Comparison of ENCODE assay signal across 10 cellular contexts in genomic region chr6:41373919-41374617, GRCh38. TPM values are rescaled to one million over a fixed set of nuclear protein-coding genes. Genes with fewer than 3 reads are reported as not detected.
DNase-seq lines count a peak whose midpoint lies in the region; ATAC-seq and TF ChIP-seq lines count a peak whose summit lies in the region.
"Had no signal": no experiment of that assay in that cellular context is flagged by ENCODE, and none has a peak within 500 bp of the region (broad histone marks: within the 10 kb centered on the region; RNA-seq: fewer than 3 reads in every experiment).

No MANE protein-coding gene starts in this region.

- H3K4me3 ChIP-seq in CD8-positive, alpha-beta memory T cell (ENCODE audit: low read length) = no peak overlapping the region
- peak overlapping the region; percentile 59 for H3K4me3 ChIP-seq in GM23338
- H3K4me3 ChIP-seq: SK-N-MC had no signal

- intact Hi-C loops in activated CD8-positive, alpha-beta T cell treated with anti-CD3 and anti-CD28 coated beads for 36 hours (cut with micrococcal nuclease) = loop anchor here (5.0 kb wide), 1 partner anchor 53 kb away; no protein-coding TSS in a partner anchor

- no peak overlapping the region for H3K27ac Mint-ChIP-seq in CD8-positive, alpha-beta memory T cell
- H3K27ac Mint-ChIP-seq in GM23338 (no peak overlapping the region), mesothelial cell of epicardium (no peak overlapping the region)
- no peak overlapping the region for H3K27ac Mint-ChIP-seq in activated naive CD8-positive, alpha-beta T cell treated with anti-CD3 and anti-CD28 coated beads, Interleukin-2, amount 10 ng/mL, durations not matched to agents 7 days and 5 days
- H3K27ac Mint-ChIP-seq in activated CD8-positive, alpha-beta T cell treated with anti-CD3 and anti-CD28 coated beads for 36 hours = no peak overlapping the region

- no peak overlapping the region for H3K27ac ChIP-seq in CD8-positive, alpha-beta memory T cell (ENCODE audit: low read depth, low read length)
- H3K27ac ChIP-seq in GM23338 (ENCODE audit: low read depth) = no peak overlapping the region
- H3K27ac ChIP-seq: SK-N-MC had no signal

- peaks cover 13% of the 10 kb centered on the region for H3K4me1 ChIP-seq in CD8-positive, alpha-beta memory T cell (ENCODE audit: insufficient read depth, low read length)
- H3K4me1 ChIP-seq in GM23338 (ENCODE audit: insufficient read depth) = peaks cover 45% of the 10 kb centered on the region

- ATAC-seq in GM23338 (peak; percentile 19), HG03378 (IDR thresholded peaks at IDR 0.05; ENCODE audit: unreplicated experiment) (no peak), GM19455 (IDR thresholded peaks at IDR 0.05; ENCODE audit: unreplicated experiment) (no peak)
- peak; percentile 15 for ATAC-seq in activated naive CD8-positive, alpha-beta T cell treated with anti-CD3 and anti-CD28 coated beads, Interleukin-2, amount 10 ng/mL, durations not matched to agents 7 days and 5 days (ENCODE audit: low read depth)
- no peak for ATAC-seq in activated CD8-positive, alpha-beta T cell treated with anti-CD3 and anti-CD28 coated beads for 36 hours

- CTCF ChIA-PET in CD8-positive, alpha-beta memory T cell (lab: Charles Lee) = interaction anchor here (0.9 kb wide), 1 partner anchor 40 kb away, joined by 5 read pairs; no protein-coding TSS in a partner anchor
- CTCF ChIA-PET in activated CD8-positive, alpha-beta T cell treated with anti-CD3 and anti-CD28 coated beads for 36 hours (lab: Charles Lee) = interaction anchor here (0.9 to 3.2 kb wide), 6 partner anchors 29 to 310 kb away, joined by 3 to 12 read pairs (median 3); no protein-coding TSS in a partner anchor

- peaks cover 30% of the 10 kb centered on the region; the same call in 1 of the 2 replicates for H3F3A ChIP-seq in GM23338 (replicated peaks; ENCODE audit: low read depth)

- H3K79me2 ChIP-seq in GM23338 (replicated peaks; ENCODE audit: insufficient read depth) = no peaks in the 10 kb centered on the region

- peaks cover 0 to 2% (median 0%) of the 10 kb centered on the region in 5 donors for H3K9me3 Mint-ChIP-seq in CD8-positive, alpha-beta memory T cell
- no peaks in the 10 kb centered on the region; the same call in 2 of the 3 replicates for H3K9me3 Mint-ChIP-seq in GM23338
- H3K9me3 Mint-ChIP-seq in activated naive CD8-positive, alpha-beta T cell treated with anti-CD3 and anti-CD28 coated beads, Interleukin-2, amount 10 ng/mL, durations not matched to agents 7 days and 5 days = no peaks in the 10 kb centered on the region
- H3K9me3 Mint-ChIP-seq in mesothelial cell of epicardium = peaks cover 2% of the 10 kb centered on the region
- H3K9me3 Mint-ChIP-seq in activated CD8-positive, alpha-beta T cell treated with anti-CD3 and anti-CD28 coated beads for 36 hours = no peaks in the 10 kb centered on the region

- POLR2A ChIA-PET in CD8-positive, alpha-beta memory T cell (lab: Charles Lee) = no interaction called here
- POLR2A ChIA-PET in activated naive CD8-positive, alpha-beta T cell treated with anti-CD3 and anti-CD28 coated beads, Interleukin-2, amount 10 ng/mL, durations not matched to agents 7 days and 5 days (lab: Charles Lee) = no interaction called here
- POLR2A ChIA-PET in activated CD8-positive, alpha-beta T cell treated with anti-CD3 and anti-CD28 coated beads for 36 hours (lab: Charles Lee) = interaction anchor here (0.8 kb wide), 1 partner anchor 37 kb away, joined by 3 read pairs; no protein-coding TSS in a partner anchor

- H4K20me1 ChIP-seq in GM23338 (replicated peaks; ENCODE audit: insufficient read depth) = peaks cover 7% of the 10 kb centered on the region

- peak overlapping the region; percentile 85 for H2AFZ ChIP-seq in GM23338

- peaks cover 25 to 41% (median 29%) of the 10 kb centered on the region in 3 donors for H3K4me1 Mint-ChIP-seq in CD8-positive, alpha-beta memory T cell
- H3K4me1 Mint-ChIP-seq in GM23338 (peaks cover 43% of the 10 kb centered on the region), mesothelial cell of epicardium (peaks cover 58% of the 10 kb centered on the region)
- H3K4me1 Mint-ChIP-seq in activated naive CD8-positive, alpha-beta T cell treated with anti-CD3 and anti-CD28 coated beads, Interleukin-2, amount 10 ng/mL, durations not matched to agents 7 days and 5 days = peaks cover 23% of the 10 kb centered on the region
- H3K4me1 Mint-ChIP-seq in activated CD8-positive, alpha-beta T cell treated with anti-CD3 and anti-CD28 coated beads for 36 hours (ENCODE audit: low read depth) = peaks cover 28% of the 10 kb centered on the region

- H3K27me3 ChIP-seq in CD8-positive, alpha-beta memory T cell (ENCODE audit: insufficient read depth, low read length, poor library complexity, severe bottlenecking) = peaks cover 51% of the 10 kb centered on the region
- peaks cover 100% of the 10 kb centered on the region for H3K27me3 ChIP-seq in GM23338 (ENCODE audit: insufficient read depth)

- H3K27me3 Mint-ChIP-seq in CD8-positive, alpha-beta memory T cell = peaks cover 68 to 77% of the 10 kb centered on the region in 2 donors
- peaks cover 98% of the 10 kb centered on the region for H3K27me3 Mint-ChIP-seq in GM23338 (ENCODE audit: insufficient read depth, low read depth, poor library complexity)
- peaks cover 86% of the 10 kb centered on the region for H3K27me3 Mint-ChIP-seq in activated naive CD8-positive, alpha-beta T cell treated with anti-CD3 and anti-CD28 coated beads, Interleukin-2, amount 10 ng/mL, durations not matched to agents 7 days and 5 days
- peaks cover 90% of the 10 kb centered on the region for H3K27me3 Mint-ChIP-seq in mesothelial cell of epicardium (ENCODE audit: low read depth)
- H3K27me3 Mint-ChIP-seq in activated CD8-positive, alpha-beta T cell treated with anti-CD3 and anti-CD28 coated beads for 36 hours = peaks cover 73% of the 10 kb centered on the region

- H3K9me3 ChIP-seq in CD8-positive, alpha-beta memory T cell (ENCODE audit: low read length) = no peaks in the 10 kb centered on the region

- TF ChIP-seq CTCF in GM23338 (conservative IDR thresholded peaks at IDR 0.05; ENCODE audit: low read depth in 2 of 2) = no peak
- no peak for TF ChIP-seq CTCF in mesothelial cell of epicardium (IDR thresholded peaks at IDR 0.05; ENCODE audit: unreplicated experiment)
- no peak for TF ChIP-seq CTCF in activated CD8-positive, alpha-beta T cell treated with anti-CD3 and anti-CD28 coated beads for 36 hours (IDR thresholded peaks at IDR 0.05)

- no peaks in the 10 kb centered on the region for H3K9me2 ChIP-seq in GM23338 (ENCODE audit: insufficient read depth)

- peaks cover 0 to under 1% (median 0%) of the 10 kb centered on the region in 3 donors for H3K36me3 Mint-ChIP-seq in CD8-positive, alpha-beta memory T cell
- no peaks in the 10 kb centered on the region for H3K36me3 Mint-ChIP-seq in GM23338 (ENCODE audit: low read depth)
- H3K36me3 Mint-ChIP-seq in activated naive CD8-positive, alpha-beta T cell treated with anti-CD3 and anti-CD28 coated beads, Interleukin-2, amount 10 ng/mL, durations not matched to agents 7 days and 5 days = no peaks in the 10 kb centered on the region
- no peaks in the 10 kb centered on the region for H3K36me3 Mint-ChIP-seq in mesothelial cell of epicardium
- H3K36me3 Mint-ChIP-seq in activated CD8-positive, alpha-beta T cell treated with anti-CD3 and anti-CD28 coated beads for 36 hours (ENCODE audit: low read depth) = no peaks in the 10 kb centered on the region

- peak overlapping the region; percentile 87 for H3K4me2 ChIP-seq in GM23338

- H3K36me3 ChIP-seq in CD8-positive, alpha-beta memory T cell (ENCODE audit: insufficient read depth, low read length) = no peaks in the 10 kb centered on the region
- H3K36me3 ChIP-seq in GM23338 (ENCODE audit: insufficient read depth) = no peaks in the 10 kb centered on the region

- peak overlapping the region; percentile 16 to 55 (median 42) for H3K4me3 Mint-ChIP-seq in CD8-positive, alpha-beta memory T cell
- H3K4me3 Mint-ChIP-seq in GM23338 = peak overlapping the region; percentile 63
- peak overlapping the region; percentile 9 for H3K4me3 Mint-ChIP-seq in activated naive CD8-positive, alpha-beta T cell treated with anti-CD3 and anti-CD28 coated beads, Interleukin-2, amount 10 ng/mL, durations not matched to agents 7 days and 5 days
- peak overlapping the region; percentile 62 for H3K4me3 Mint-ChIP-seq in mesothelial cell of epicardium
- H3K4me3 Mint-ChIP-seq in activated CD8-positive, alpha-beta T cell treated with anti-CD3 and anti-CD28 coated beads for 36 hours = no peak overlapping the region

- no peak for DNase-seq in CD8-positive, alpha-beta memory T cell
- DNase-seq in GM23338 (ENCODE audit: low spot score) = peak; percentile 85
- peak; percentile 39 for DNase-seq in activated naive CD8-positive, alpha-beta T cell treated with anti-CD3 and anti-CD28 coated beads, Interleukin-2, amount 10 ng/mL, durations not matched to agents 7 days and 5 days
- peak in 1 of 2 experiments; percentile 51 for DNase-seq in mesothelial cell of epicardium (ENCODE audit: low spot score in 2 of 2, unreplicated experiment in 2 of 2)
- no peak for DNase-seq in LoVo (ENCODE audit: low spot score)
- no peak for DNase-seq in activated CD8-positive, alpha-beta T cell treated with anti-CD3 and anti-CD28 coated beads for 36 hours

TF ChIP-seq in GM23338, 12 proteins besides CTCF, POLR2A, EP300 and RAD21 (continues in another document):
- TF ChIP-seq EZH2phosphoT487 (IDR thresholded peaks at IDR 0.05; ENCODE audit: unreplicated experiment) = peak; percentile 69
- peak; percentile 21; the same call in 1 of the 2 replicates for TF ChIP-seq CREB1 (CRISPR knock-in tag; IDR thresholded peaks at IDR 0.05; ENCODE audit: low read depth)
- no peak for TF ChIP-seq STAT1 (IDR thresholded peaks at IDR 0.05; ENCODE audit: unreplicated experiment)
- TF ChIP-seq JUNB (IDR thresholded peaks at IDR 0.05; ENCODE audit: unreplicated experiment) = no peak
- TF ChIP-seq ETS1 (IDR thresholded peaks at IDR 0.05) = no peak
- no peak for TF ChIP-seq POLR2AphosphoS5 (IDR thresholded peaks at IDR 0.05; ENCODE audit: low read depth)

RNA-seq across cellular contexts. Expression of gene NCR2, which starts 38.7 kb away (rescaled TPM):
- not detected for total RNA-seq in CD8-positive, alpha-beta memory T cell
- not detected for polyA plus RNA-seq in CD8-positive, alpha-beta memory T cell
- total RNA-seq in GM23338 (2014; rRNA removed; shearing (Covaris generic)) = not detected in 2 replicates
- not detected in 2 replicates for polyA plus RNA-seq in GM23338 (2016; fragmentation: Nextera tagmentation; extraction: Ambion mirVana)
- under 1 TPM; 0.82 to 1.00 TPM for total RNA-seq in activated naive CD8-positive, alpha-beta T cell treated with anti-CD3 and anti-CD28 coated beads, Interleukin-2, amount 10 ng/mL, durations not matched to agents 7 days and 5 days
- not detected in 3 replicates for total RNA-seq in mesothelial cell of epicardium
- total RNA-seq in activated CD8-positive, alpha-beta T cell treated with anti-CD3 and anti-CD28 coated beads for 36 hours = under 1 TPM; 0.56 to 0.68 TPM
- total RNA-seq: liver had no signal
- polyA plus RNA-seq: liver had no signal

Comparison
In these comparisons a context has a peak if more than half of its experiments do, and no peak if none do; other contexts are left out.
1. DNase-seq: peak in GM23338 (single experiment) and activated naive CD8-positive, alpha-beta T cell treated with anti-CD3 and anti-CD28 coated beads, Interleukin-2, amount 10 ng/mL, durations not matched to agents 7 days and 5 days (single experiment); none in CD8-positive, alpha-beta memory T cell (0 of 5), LoVo (single experiment) and activated CD8-positive, alpha-beta T cell treated with anti-CD3 and anti-CD28 coated beads for 36 hours (single experiment).
2. ATAC-seq: peak in GM23338 (single experiment) and activated naive CD8-positive, alpha-beta T cell treated with anti-CD3 and anti-CD28 coated beads, Interleukin-2, amount 10 ng/mL, durations not matched to agents 7 days and 5 days (single experiment); none in HG03378 (single experiment), activated CD8-positive, alpha-beta T cell treated with anti-CD3 and anti-CD28 coated beads for 36 hours (single experiment) and GM19455 (single experiment).